In genomic region chr7:20474244-20474643, GRCh38 we compare ENCODE assay signal across 19 cellular contexts.
"Had no signal": no experiment of that assay in that cellular context is flagged by ENCODE, and none has a peak within 500 bp of the region (broad histone marks: within the 10 kb centered on the region; RNA-seq: fewer than 3 reads in every experiment).

No MANE protein-coding gene starts in this region.

- H3K4me1 ChIP-seq: esophagus squamous epithelium, suprapubic skin, transverse colon, vagina had no signal

- DNase-seq: activated CD4-positive, alpha-beta T cell treated with anti-CD3 and anti-CD28 coated beads for 1 hour; activated CD8-positive, alpha-beta memory T cell treated with anti-CD3 and anti-CD28 coated beads for 24 hours; activated CD8-positive, alpha-beta memory T cell treated with anti-CD3 and anti-CD28 coated beads, Interleukin-2, amount 50 U/mL, for 48 hours; activated effector memory CD4-positive, alpha-beta T cell treated with Interleukin-2 at 50 U/mL for 16 hours; activated T-cell treated with anti-CD3 and anti-CD28 coated beads, Interleukin-2, amount 50 U/mL, for 48 hours; effector CD4-positive, alpha-beta T cell; esophagus squamous epithelium; immature natural killer cell; left cardiac atrium; nucleus accumbens; stimulated activated CD4-positive, alpha-beta T cell treated with anti-CD3 and anti-CD28 coated beads, Interleukin-4, amount 100 ng/mL, for 1 hour; stimulated activated naive CD8-positive, alpha-beta T cell treated with anti-CD3 and anti-CD28 coated beads, Interleukin-15, amount 100 ng/mL, for 72 hours; T-helper 9 cell; transverse colon had no signal

- H3K36me3 ChIP-seq: esophagus squamous epithelium, suprapubic skin, transverse colon, vagina had no signal

- ATAC-seq: left cardiac atrium; sciatic nerve; stimulated activated naive CD8-positive, alpha-beta T cell treated with anti-CD3 and anti-CD28 coated beads, Interleukin-15, amount 100 ng/mL, for 72 hours had no signal

- H3K27me3 ChIP-seq: esophagus squamous epithelium, suprapubic skin, transverse colon, vagina had no signal

- H3K27ac ChIP-seq: esophagus squamous epithelium, suprapubic skin, transverse colon, vagina, VCaP had no signal

- H3K4me3 ChIP-seq: esophagus squamous epithelium, smooth muscle cell, suprapubic skin, transverse colon, vagina had no signal

- H3K9me3 ChIP-seq: esophagus squamous epithelium, suprapubic skin, transverse colon, vagina had no signal
